ENCODE assay signal across 2 cellular contexts in the genomic region with DNA sequence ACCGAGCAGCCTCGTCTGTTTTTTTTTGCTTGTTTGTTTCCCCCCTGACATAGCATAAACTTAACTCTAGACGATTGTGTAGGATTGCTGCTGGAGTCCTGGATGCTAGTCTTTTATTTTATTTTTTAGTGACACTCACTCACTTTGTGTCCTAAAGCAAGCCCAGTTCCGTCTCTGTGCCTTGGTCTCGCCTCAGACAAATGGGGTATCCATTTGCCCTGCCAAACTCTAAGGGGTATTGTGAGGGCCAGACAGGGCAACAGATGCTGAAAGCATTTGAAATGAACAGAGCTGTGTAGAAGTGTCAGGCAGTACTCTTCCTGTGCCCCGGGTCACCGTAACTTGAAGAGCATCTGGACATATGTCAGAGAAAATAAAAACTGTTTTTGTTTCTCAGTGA.
TF ChIP-seq lines count a peak whose summit lies in the region.

No MANE protein-coding gene starts in this region.

TF ChIP-seq in SK-N-SH, 30 proteins besides CTCF, POLR2A, EP300 and RAD21 (continued from another document):
- TF ChIP-seq SMC3 (IDR thresholded peaks at IDR 0.05; ENCODE audit: low read depth, low read length): no peak
- no peak for TF ChIP-seq NRF1 (IDR thresholded peaks at IDR 0.05; ENCODE audit: low read depth, low read length)
- no peak for TF ChIP-seq GATA2 (CRISPR knock-in tag; IDR thresholded peaks at IDR 0.05)
- no peak for TF ChIP-seq MXI1 (IDR thresholded peaks at IDR 0.05; ENCODE audit: low read depth, low read length)
- TF ChIP-seq, protein P1, sequence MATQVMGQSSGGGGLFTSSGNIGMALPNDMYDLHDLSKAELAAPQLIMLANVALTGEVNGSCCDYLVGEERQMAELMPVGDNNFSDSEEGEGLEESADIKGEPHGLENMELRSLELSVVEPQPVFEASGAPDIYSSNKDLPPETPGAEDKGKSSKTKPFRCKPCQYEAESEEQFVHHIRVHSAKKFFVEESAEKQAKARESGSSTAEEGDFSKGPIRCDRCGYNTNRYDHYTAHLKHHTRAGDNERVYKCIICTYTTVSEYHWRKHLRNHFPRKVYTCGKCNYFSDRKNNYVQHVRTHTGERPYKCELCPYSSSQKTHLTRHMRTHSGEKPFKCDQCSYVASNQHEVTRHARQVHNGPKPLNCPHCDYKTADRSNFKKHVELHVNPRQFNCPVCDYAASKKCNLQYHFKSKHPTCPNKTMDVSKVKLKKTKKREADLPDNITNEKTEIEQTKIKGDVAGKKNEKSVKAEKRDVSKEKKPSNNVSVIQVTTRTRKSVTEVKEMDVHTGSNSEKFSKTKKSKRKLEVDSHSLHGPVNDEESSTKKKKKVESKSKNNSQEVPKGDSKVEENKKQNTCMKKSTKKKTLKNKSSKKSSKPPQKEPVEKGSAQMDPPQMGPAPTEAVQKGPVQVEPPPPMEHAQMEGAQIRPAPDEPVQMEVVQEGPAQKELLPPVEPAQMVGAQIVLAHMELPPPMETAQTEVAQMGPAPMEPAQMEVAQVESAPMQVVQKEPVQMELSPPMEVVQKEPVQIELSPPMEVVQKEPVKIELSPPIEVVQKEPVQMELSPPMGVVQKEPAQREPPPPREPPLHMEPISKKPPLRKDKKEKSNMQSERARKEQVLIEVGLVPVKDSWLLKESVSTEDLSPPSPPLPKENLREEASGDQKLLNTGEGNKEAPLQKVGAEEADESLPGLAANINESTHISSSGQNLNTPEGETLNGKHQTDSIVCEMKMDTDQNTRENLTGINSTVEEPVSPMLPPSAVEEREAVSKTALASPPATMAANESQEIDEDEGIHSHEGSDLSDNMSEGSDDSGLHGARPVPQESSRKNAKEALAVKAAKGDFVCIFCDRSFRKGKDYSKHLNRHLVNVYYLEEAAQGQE (IDR thresholded peaks at IDR 0.05; ENCODE audit: low read depth, low read length): no peak
- TF ChIP-seq MEF2A (IDR thresholded peaks at IDR 0.05; ENCODE audit: borderline replicate concordance, low read depth): no peak
- TF ChIP-seq, protein P2, sequence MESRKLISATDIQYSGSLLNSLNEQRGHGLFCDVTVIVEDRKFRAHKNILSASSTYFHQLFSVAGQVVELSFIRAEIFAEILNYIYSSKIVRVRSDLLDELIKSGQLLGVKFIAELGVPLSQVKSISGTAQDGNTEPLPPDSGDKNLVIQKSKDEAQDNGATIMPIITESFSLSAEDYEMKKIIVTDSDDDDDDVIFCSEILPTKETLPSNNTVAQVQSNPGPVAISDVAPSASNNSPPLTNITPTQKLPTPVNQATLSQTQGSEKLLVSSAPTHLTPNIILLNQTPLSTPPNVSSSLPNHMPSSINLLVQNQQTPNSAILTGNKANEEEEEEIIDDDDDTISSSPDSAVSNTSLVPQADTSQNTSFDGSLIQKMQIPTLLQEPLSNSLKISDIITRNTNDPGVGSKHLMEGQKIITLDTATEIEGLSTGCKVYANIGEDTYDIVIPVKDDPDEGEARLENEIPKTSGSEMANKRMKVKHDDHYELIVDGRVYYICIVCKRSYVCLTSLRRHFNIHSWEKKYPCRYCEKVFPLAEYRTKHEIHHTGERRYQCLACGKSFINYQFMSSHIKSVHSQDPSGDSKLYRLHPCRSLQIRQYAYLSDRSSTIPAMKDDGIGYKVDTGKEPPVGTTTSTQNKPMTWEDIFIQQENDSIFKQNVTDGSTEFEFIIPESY (IDR thresholded peaks at IDR 0.05; ENCODE audit: borderline replicate concordance, low read depth): no peak
- no peak for TF ChIP-seq EZH2phosphoT487 (IDR thresholded peaks at IDR 0.05; ENCODE audit: borderline replicate concordance, low read depth)
- TF ChIP-seq NFIC (IDR thresholded peaks at IDR 0.05; ENCODE audit: borderline replicate concordance): no peak
- TF ChIP-seq, protein P3, sequence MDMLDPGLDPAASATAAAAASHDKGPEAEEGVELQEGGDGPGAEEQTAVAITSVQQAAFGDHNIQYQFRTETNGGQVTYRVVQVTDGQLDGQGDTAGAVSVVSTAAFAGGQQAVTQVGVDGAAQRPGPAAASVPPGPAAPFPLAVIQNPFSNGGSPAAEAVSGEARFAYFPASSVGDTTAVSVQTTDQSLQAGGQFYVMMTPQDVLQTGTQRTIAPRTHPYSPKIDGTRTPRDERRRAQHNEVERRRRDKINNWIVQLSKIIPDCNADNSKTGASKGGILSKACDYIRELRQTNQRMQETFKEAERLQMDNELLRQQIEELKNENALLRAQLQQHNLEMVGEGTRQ (IDR thresholded peaks at IDR 0.05; ENCODE audit: borderline replicate concordance, low read depth, low read length): no peak
- TF ChIP-seq CHD2 (IDR thresholded peaks at IDR 0.05; ENCODE audit: low read length, partially characterized antibody): no peak
- TF ChIP-seq FOXM1 (IDR thresholded peaks at IDR 0.05; ENCODE audit: low read depth): no peak
- TF ChIP-seq TEAD4 (IDR thresholded peaks at IDR 0.05; ENCODE audit: borderline replicate concordance, insufficient read depth): no peak

TF ChIP-seq in SK-N-SH treated with all-trans-retinoic acid at 6 μM for 48 hours, 23 proteins besides CTCF, POLR2A, EP300 and RAD21 (continued from another document):
- TF ChIP-seq, protein P4, sequence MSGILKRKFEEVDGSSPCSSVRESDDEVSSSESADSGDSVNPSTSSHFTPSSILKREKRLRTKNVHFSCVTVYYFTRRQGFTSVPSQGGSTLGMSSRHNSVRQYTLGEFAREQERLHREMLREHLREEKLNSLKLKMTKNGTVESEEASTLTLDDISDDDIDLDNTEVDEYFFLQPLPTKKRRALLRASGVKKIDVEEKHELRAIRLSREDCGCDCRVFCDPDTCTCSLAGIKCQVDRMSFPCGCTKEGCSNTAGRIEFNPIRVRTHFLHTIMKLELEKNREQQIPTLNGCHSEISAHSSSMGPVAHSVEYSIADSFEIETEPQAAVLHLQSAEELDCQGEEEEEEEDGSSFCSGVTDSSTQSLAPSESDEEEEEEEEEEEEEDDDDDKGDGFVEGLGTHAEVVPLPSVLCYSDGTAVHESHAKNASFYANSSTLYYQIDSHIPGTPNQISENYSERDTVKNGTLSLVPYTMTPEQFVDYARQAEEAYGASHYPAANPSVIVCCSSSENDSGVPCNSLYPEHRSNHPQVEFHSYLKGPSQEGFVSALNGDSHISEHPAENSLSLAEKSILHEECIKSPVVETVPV (CRISPR knock-in tag; IDR thresholded peaks at IDR 0.05): no peak
- TF ChIP-seq CSDC2 (CRISPR knock-in tag; IDR thresholded peaks at IDR 0.05): no peak
- no peak for TF ChIP-seq BACH2 (CRISPR knock-in tag; IDR thresholded peaks at IDR 0.05; ENCODE audit: borderline replicate concordance)
- TF ChIP-seq ESRRG (CRISPR knock-in tag; IDR thresholded peaks at IDR 0.05): no peak
